ENCODE assay signal across 9 cellular contexts in the genomic region with DNA sequence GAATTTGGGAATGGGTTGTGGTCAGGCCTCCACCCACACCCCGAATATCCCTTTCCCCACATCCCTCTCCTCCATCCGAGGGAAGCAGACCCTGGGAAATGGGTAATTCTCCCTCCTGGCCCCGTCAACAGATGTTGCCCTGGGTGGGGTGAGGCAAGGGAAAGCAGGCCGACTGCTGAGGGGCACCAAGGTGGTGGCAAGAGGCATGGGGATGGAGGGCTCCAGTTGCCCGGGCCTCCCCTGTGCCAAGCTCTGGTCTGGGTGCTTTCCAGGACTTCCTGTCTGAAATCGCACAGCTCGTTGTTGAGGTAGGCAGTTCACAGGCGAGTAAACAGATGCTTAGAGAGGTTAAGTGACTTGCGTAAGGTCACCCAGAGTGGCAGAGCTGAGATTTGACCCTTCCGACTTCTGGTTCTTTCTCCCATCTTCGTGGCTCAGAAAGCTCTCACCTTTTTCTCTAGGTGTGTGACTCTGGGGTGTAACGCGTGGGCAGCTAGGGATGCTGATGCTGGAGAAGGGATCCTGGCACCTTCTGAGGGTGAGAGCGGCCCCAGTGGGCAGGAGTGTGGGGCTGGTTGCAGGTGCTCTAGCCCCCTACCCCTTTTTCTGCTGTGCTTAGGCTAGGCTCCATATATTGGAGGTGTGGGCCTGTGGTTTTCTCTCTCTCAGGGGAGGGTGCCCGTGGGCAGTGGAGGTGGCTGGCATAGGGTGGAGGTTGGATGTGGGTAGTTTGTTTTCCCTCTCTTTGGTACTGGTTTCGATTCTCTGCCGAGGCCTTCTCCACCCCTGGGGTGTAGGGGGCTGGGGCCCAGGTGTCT. TPM values are rescaled to one million over a fixed set of nuclear protein-coding genes. Genes with fewer than 3 reads are reported as not detected.
A peak's percentile ranks its signal among the peaks of the same experiment; 100 is the strongest.
DNase-seq lines count a peak whose midpoint lies in the region; ATAC-seq and TF ChIP-seq lines count a peak whose summit lies in the region.
"Had no signal": no experiment of that assay in that cellular context is flagged by ENCODE, and none has a peak within 500 bp of the region (broad histone marks: within the 10 kb centered on the region; RNA-seq: fewer than 3 reads in every experiment).

No MANE protein-coding gene starts in this region.

- H3K27me3 Mint-ChIP-seq in T-cell, result no peaks in the 10 kb centered on the region
- H3K27me3 Mint-ChIP-seq in dendritic cell treated with granulocyte-macrophage colony-stimulating factor and Interleukin-4, amounts not matched to agents 40 ng/mL and 50 ng/mL, for 4 days, result no peaks in the 10 kb centered on the region

- H3K27ac Mint-ChIP-seq in T-cell, result peak overlapping the region; percentile 99 to 100
- H3K27ac Mint-ChIP-seq in dendritic cell treated with granulocyte-macrophage colony-stimulating factor and Interleukin-4, amounts not matched to agents 40 ng/mL and 50 ng/mL, for 4 days, result peak overlapping the region; percentile 96

- TF ChIP-seq CTCF in GM13977 (IDR thresholded peaks at IDR 0.05; ENCODE audit: extremely low read depth, insufficient read depth, missing control alignments) (no peak), foreskin fibroblast (IDR thresholded peaks at IDR 0.05; ENCODE audit: low read depth, low read length) (no peak)

- POLR2A ChIA-PET in T-cell (lab: Charles Lee), result interaction anchor here (0.5 to 1.8 kb wide), 9 partner anchors 13 to 334 kb away, joined by 3 to 20 read pairs (median 4); a partner anchor contains a TSS

- CTCF ChIA-PET in T-cell (lab: Charles Lee), result interaction anchor here (0.7 to 1.6 kb wide), 7 partner anchors 9 to 1362 kb away, joined by 3 to 9 read pairs (median 4); a partner anchor contains a TSS

- peak overlapping the region; percentile 79 to 91 (median 89) for H3K4me3 Mint-ChIP-seq in T-cell
- peak overlapping the region; percentile 55 for H3K4me3 Mint-ChIP-seq in dendritic cell treated with granulocyte-macrophage colony-stimulating factor and Interleukin-4, amounts not matched to agents 40 ng/mL and 50 ng/mL, for 4 days

- in situ Hi-C loops in GM13977 (cut with MboI; ENCODE audit: low pct_unique_long_range_greater_than_20kb, low sequenced_read_pairs, unreplicated experiment), result no loop called here

- ATAC-seq in T-cell (replicated peaks in 1 of 4), result peak; percentile 13 to 36 (median 32)

- intact Hi-C loops in dendritic cell treated with granulocyte-macrophage colony-stimulating factor and Interleukin-4, amounts not matched to agents 40 ng/mL and 50 ng/mL, for 4 days (cut with micrococcal nuclease), result no loop called here

- H3K9me3 Mint-ChIP-seq in T-cell, result no peaks in the 10 kb centered on the region
- no peaks in the 10 kb centered on the region for H3K9me3 Mint-ChIP-seq in dendritic cell treated with granulocyte-macrophage colony-stimulating factor and Interleukin-4, amounts not matched to agents 40 ng/mL and 50 ng/mL, for 4 days

- H3K4me1 Mint-ChIP-seq in T-cell, result peaks cover 92 to 99% (median 94%) of the 10 kb centered on the region in 3 donors
- H3K4me1 Mint-ChIP-seq in dendritic cell treated with granulocyte-macrophage colony-stimulating factor and Interleukin-4, amounts not matched to agents 40 ng/mL and 50 ng/mL, for 4 days (ENCODE audit: low read depth), result peaks cover 98% of the 10 kb centered on the region

- H3K4me3 ChIP-seq in foreskin fibroblast (ENCODE audit: low read depth in 1 of 2, low read length in 2 of 2), result no peak overlapping the region

- H3K36me3 Mint-ChIP-seq in T-cell, result peaks cover 6% of the 10 kb centered on the region
- H3K36me3 Mint-ChIP-seq in dendritic cell treated with granulocyte-macrophage colony-stimulating factor and Interleukin-4, amounts not matched to agents 40 ng/mL and 50 ng/mL, for 4 days (ENCODE audit: low read depth), result peaks cover 39% of the 10 kb centered on the region

- DNase-seq in GM13977 (ENCODE audit: low spot score) (peak; percentile 64), T-cell (peak in 31 of 34 experiments; percentile 51 to 74 (median 62)), renal cortical epithelial cell (ENCODE audit: low read depth) (peak; percentile 45), NCI-H1930 (lab: John Stamatoyannopoulos, UW) (no peak), UCSD-AML1 (lab: John Stamatoyannopoulos, UW; ENCODE audit: unreplicated experiment) (no peak), foreskin fibroblast (no peak), globus pallidus (ENCODE audit: low spot score) (no peak)
- DNase-seq: trophoblast cell had no signal

RNA-seq across cellular contexts. Expression of a gene that starts 17.2 kb away (rescaled TPM):
- total RNA-seq in T-cell, result 10 to 100 TPM; 46.8 to 90.7 (median 69.1) TPM
- total RNA-seq in renal cortical epithelial cell, result 3.5 and 18.5 TPM in 2 replicates

RNA-seq across cellular contexts. Expression of a gene that starts 38.3 kb away (rescaled TPM):
- not detected for total RNA-seq in T-cell
- 0.30 TPM in 1 of 2 replicates, not detected in the other for total RNA-seq in renal cortical epithelial cell

RNA-seq across cellular contexts. Expression of a gene that starts 38.5 kb away (rescaled TPM):
- 1 to 10 TPM; 1.3 to 3.2 (median 2.1) TPM for total RNA-seq in T-cell
- total RNA-seq in renal cortical epithelial cell, result 2.6 and 19.1 TPM in 2 replicates

Comparison
In these comparisons a context has a peak if more than half of its experiments do, and no peak if none do; other contexts are left out.
1. DNase-seq: peak in GM13977 (single experiment), T-cell (31 of 34) and renal cortical epithelial cell (single experiment); none in NCI-H1930 (0 of 2), UCSD-AML1 (single experiment), foreskin fibroblast (0 of 2) and globus pallidus (single experiment).